8 cellular contexts compared by ENCODE assay signal in genomic region chr11:69670158-69670845, GRCh38. TPM values are rescaled to one million over a fixed set of nuclear protein-coding genes. Genes with fewer than 3 reads are reported as not detected.
A peak's percentile ranks its signal among the peaks of the same experiment; 100 is the strongest.
DNase-seq lines count a peak whose midpoint lies in the region; ATAC-seq, FAIRE-seq and TF ChIP-seq lines count a peak whose summit lies in the region.

No MANE protein-coding gene starts in this region.

- no peak for FAIRE-seq in D721Med (lab: Jason Lieb, UNC)

- H3K4me1 Mint-ChIP-seq in neural crest cell, result peaks cover 24% of the 10 kb centered on the region

- peaks cover 38% of the 10 kb centered on the region for H3K4me1 ChIP-seq in suprapubic skin

- no peaks in the 10 kb centered on the region for H3K9me3 ChIP-seq in suprapubic skin

- H3K4me3 ChIP-seq in suprapubic skin, result no peak overlapping the region

- TF ChIP-seq CTCF in D721Med (IDR thresholded peaks at IDR 0.05; ENCODE audit: insufficient read depth, missing control alignments) (peak; percentile 84), neural crest cell (conservative IDR thresholded peaks at IDR 0.05) (peak; percentile 95), suprapubic skin (IDR thresholded peaks at IDR 0.05) (peak; percentile 84 to 96)

- no peak for TF ChIP-seq POLR2A in suprapubic skin (IDR thresholded peaks at IDR 0.05)

- no peaks in the 10 kb centered on the region for H3K9me3 Mint-ChIP-seq in neural crest cell

- H3K27ac ChIP-seq in suprapubic skin, result no peak overlapping the region

- TF ChIP-seq EP300 in suprapubic skin (IDR thresholded peaks at IDR 0.05), result no peak

- no peaks in the 10 kb centered on the region for H3K36me3 Mint-ChIP-seq in neural crest cell (ENCODE audit: low read depth)

- 50% methylated on average over 12 of the region's 18 CpGs for WGBS in suprapubic skin

- H3K27me3 Mint-ChIP-seq in neural crest cell (ENCODE audit: low read depth), result no peaks in the 10 kb centered on the region

- H3K36me3 ChIP-seq in suprapubic skin, result peaks cover 38% of the 10 kb centered on the region

- H3K4me3 Mint-ChIP-seq in neural crest cell, result peak overlapping the region; percentile 82

- no peak for ATAC-seq in GM18511 (IDR thresholded peaks at IDR 0.05; ENCODE audit: unreplicated experiment)

- DNase-seq in D721Med (ENCODE audit: insufficient read length, low spot score) (peak; percentile 96), KG1 (lab: John Stamatoyannopoulos, UW) (peak; percentile 56), fibroblast of peridontal ligament (ENCODE audit: extremely low read depth) (peak; percentile 89), neural crest cell (ENCODE audit: low read depth, low spot score) (peak; percentile 90), suprapubic skin (ENCODE audit: low spot score in 2 of 2) (peak; percentile 88 to 93)
- peak; percentile 63 to 76 for DNase-seq in activated T-cell treated with anti-CD3 and anti-CD28 coated beads, Interleukin-2, amount 50 U/mL, for 48 hours

- H3K27ac Mint-ChIP-seq in neural crest cell (ENCODE audit: unreplicated experiment), result peak overlapping the region; percentile 88

- H3K27me3 ChIP-seq in suprapubic skin, result no peaks in the 10 kb centered on the region

TF ChIP-seq in PFSK-1, 5 proteins besides CTCF, POLR2A, EP300 and RAD21:
- TF ChIP-seq SIN3A (IDR thresholded peaks at IDR 0.05; ENCODE audit: borderline replicate concordance, insufficient read depth, low read length) (no peak), FOXP2 (optimal IDR thresholded peaks at IDR 0.05; ENCODE audit: borderline replicate concordance, extremely low read depth, extremely low read length, insufficient read depth) (peak; percentile 68)

RNA-seq across cellular contexts. Expression of gene LTO1, which starts 4.9 kb away (rescaled TPM):
- 174 TPM for polyA plus RNA-seq in PFSK-1 (2012; ENCODE audit: insufficient read length, low read depth)
- total RNA-seq in neural crest cell (24.7 and 26.6 TPM in 2 replicates), suprapubic skin (10 to 100 TPM; 20.6 to 41.4 (median 22.7) TPM)

RNA-seq across cellular contexts. Expression of gene CCND1, which starts 29.3 kb away (rescaled TPM):
- 816 TPM for polyA plus RNA-seq in PFSK-1 (2012; ENCODE audit: insufficient read length, low read depth)
- total RNA-seq in neural crest cell, result 344 and 350 TPM in 2 replicates
- 100 to 1,000 TPM; 161 to 340 (median 270) TPM for total RNA-seq in suprapubic skin

RNA-seq across cellular contexts. Expression of gene FGF19, which starts 33.5 kb away (rescaled TPM):
- polyA plus RNA-seq in PFSK-1 (2012; ENCODE audit: insufficient read length, low read depth), result not detected
- 0.21 and 0.34 TPM in 2 replicates for total RNA-seq in neural crest cell
- not detected for total RNA-seq in suprapubic skin
